26 cellular contexts compared by ENCODE assay signal in the genomic region with DNA sequence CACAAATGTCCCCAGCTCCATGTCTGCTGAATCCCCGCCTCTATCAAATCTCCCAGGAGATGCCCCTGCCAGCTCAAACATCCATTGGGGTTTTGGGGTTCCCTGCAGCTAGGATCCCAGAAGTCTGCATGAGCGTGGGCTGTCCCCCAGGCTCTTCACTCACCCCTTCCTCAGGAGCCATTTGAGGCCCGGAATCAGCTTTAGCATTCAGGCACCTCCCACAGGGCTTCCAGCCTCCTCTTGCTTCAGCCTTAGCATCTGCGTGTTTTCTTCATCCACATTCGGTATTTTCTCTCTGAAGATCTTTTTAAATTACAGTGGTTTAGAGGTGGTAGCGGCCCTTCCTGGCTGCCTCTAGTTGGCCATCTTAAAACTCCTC.
"Had no signal": no experiment of that assay in that cellular context is flagged by ENCODE, and none has a peak within 500 bp of the region (broad histone marks: within the 10 kb centered on the region; RNA-seq: fewer than 3 reads in every experiment).

No MANE protein-coding gene starts in this region.

- H3K27ac Mint-ChIP-seq: effector memory CD8-positive, alpha-beta T cell; mesothelial cell of epicardium; naive B cell; natural killer cell treated with Interleukin-12 subunit alpha and Interleukin-12 subunit beta and Interleukin-15 and Interleukin-18, amount 100 ng/mL, for 72 hours; progenitor cell of endocrine pancreas; stimulated activated naive CD8-positive, alpha-beta T cell treated with anti-CD3 and anti-CD28 coated beads, Interleukin-15, amount 100 ng/mL, for 72 hours had no signal

- H3K27me3 Mint-ChIP-seq: effector memory CD8-positive, alpha-beta T cell; naive B cell; natural killer cell treated with Interleukin-12 subunit alpha and Interleukin-12 subunit beta and Interleukin-15 and Interleukin-18, amount 100 ng/mL, for 72 hours; progenitor cell of endocrine pancreas; stimulated activated naive CD8-positive, alpha-beta T cell treated with anti-CD3 and anti-CD28 coated beads, Interleukin-15, amount 100 ng/mL, for 72 hours had no signal

- H3K4me1 Mint-ChIP-seq: mesothelial cell of epicardium; naive B cell; stimulated activated naive CD8-positive, alpha-beta T cell treated with anti-CD3 and anti-CD28 coated beads, Interleukin-15, amount 100 ng/mL, for 72 hours had no signal

- H3K36me3 Mint-ChIP-seq: mesothelial cell of epicardium; naive B cell; natural killer cell treated with Interleukin-12 subunit alpha and Interleukin-12 subunit beta and Interleukin-15 and Interleukin-18, amount 100 ng/mL, for 72 hours had no signal

- H3K4me2 ChIP-seq: smooth muscle cell had no signal

- DNase-seq: cortex of kidney; effector memory CD8-positive, alpha-beta T cell; mesenchymal stem cell; naive B cell; occipital lobe; stimulated activated CD4-positive, alpha-beta T cell treated with anti-CD3 and anti-CD28 coated beads, Interleukin-12 subunit alpha, Interleukin-12 subunit beta, amount 100 ng/mL, for 4 hours; stimulated activated CD4-positive, alpha-beta T cell treated with anti-CD3 and anti-CD28 coated beads, Interleukin-1b, Interleukin-23, amount 100 ng/mL, for 48 hours; stimulated activated CD8-positive, alpha-beta memory T cell treated with anti-CD3 and anti-CD28 coated beads, Interleukin-4, amount 100 ng/mL, for 48 hours; stimulated activated naive CD4-positive, alpha-beta T cell; stimulated activated naive CD8-positive, alpha-beta T cell treated with anti-CD3 and anti-CD28 coated beads, Interleukin-15, amount 100 ng/mL, for 72 hours; transverse colon; upper lobe of right lung; uterus had no signal

- H2AFZ ChIP-seq: parathyroid adenoma had no signal

- H3K79me2 ChIP-seq: parathyroid adenoma had no signal

- H3K9me3 Mint-ChIP-seq: mesothelial cell of epicardium had no signal

- H3K27ac ChIP-seq: parathyroid adenoma, right atrium auricular region, suprapubic skin, transverse colon, upper lobe of right lung, uterus had no signal

- H3K27me3 ChIP-seq: right atrium auricular region, suprapubic skin, transverse colon, upper lobe of right lung, uterus had no signal

- H3K4me3 Mint-ChIP-seq: effector memory CD8-positive, alpha-beta T cell; mesothelial cell of epicardium; naive B cell; natural killer cell treated with Interleukin-12 subunit alpha and Interleukin-12 subunit beta and Interleukin-15 and Interleukin-18, amount 100 ng/mL, for 72 hours; stimulated activated naive CD8-positive, alpha-beta T cell treated with anti-CD3 and anti-CD28 coated beads, Interleukin-15, amount 100 ng/mL, for 72 hours had no signal

- H3K4me3 ChIP-seq: lung, mucosa of descending colon, right atrium auricular region, smooth muscle cell, suprapubic skin, transverse colon, upper lobe of right lung, uterus had no signal

- FAIRE-seq: frontal cortex, keratinocyte had no signal

- H3K9me3 ChIP-seq: right atrium auricular region, suprapubic skin, transverse colon, upper lobe of right lung, uterus had no signal

- H3K36me3 ChIP-seq: right atrium auricular region, suprapubic skin, transverse colon, upper lobe of right lung, uterus had no signal

- H3K9ac ChIP-seq: parathyroid adenoma had no signal

- H3K4me1 ChIP-seq: parathyroid adenoma, right atrium auricular region, suprapubic skin, transverse colon, upper lobe of right lung, uterus had no signal

- ATAC-seq: effector memory CD8-positive, alpha-beta T cell; left lobe of liver; mucosa of descending colon; sciatic nerve had no signal
